17 cellular contexts compared by ENCODE assay signal in the genomic region with DNA sequence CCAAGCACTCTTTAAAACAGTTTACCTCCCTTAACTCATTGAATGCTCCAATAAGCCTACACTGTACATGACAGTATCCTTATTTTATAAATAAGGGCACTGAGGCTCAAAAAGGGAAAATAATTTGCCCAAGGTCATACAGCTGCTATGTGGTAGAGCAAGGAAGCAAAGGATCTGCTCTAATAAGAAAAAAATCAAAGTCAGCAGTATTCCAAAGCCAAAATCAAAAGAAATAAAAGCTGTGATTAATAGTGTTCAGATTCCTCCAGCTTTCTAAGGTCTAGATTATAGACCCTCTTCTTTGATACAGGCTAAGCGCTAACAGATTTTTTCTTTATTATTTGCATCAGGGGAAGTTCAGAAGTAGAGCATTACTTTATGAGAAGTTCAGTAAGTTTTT. TPM values are rescaled to one million over a fixed set of nuclear protein-coding genes. Genes with fewer than 3 reads are reported as not detected.
"Had no signal": no experiment of that assay in that cellular context is flagged by ENCODE, and none has a peak within 500 bp of the region (broad histone marks: within the 10 kb centered on the region; RNA-seq: fewer than 3 reads in every experiment).

No MANE protein-coding gene starts in this region.

- FAIRE-seq: HTR-8/SVneo had no signal

- H3K9me3 ChIP-seq: Peyer's patch, SJSA1, SK-N-SH had no signal

- H3K4me2 ChIP-seq: KMS-11, PC-9, SK-N-SH had no signal

- H3K4me1 ChIP-seq: Peyer's patch, SJSA1 had no signal

- H3K36me3 ChIP-seq: Peyer's patch, SJSA1 had no signal

- H3K4me3 ChIP-seq: PC-9, Peyer's patch, SJSA1 had no signal

- H3K27me3 ChIP-seq: Peyer's patch had no signal

- H3K9ac ChIP-seq: KMS-11, SK-N-SH had no signal

- H2AFZ ChIP-seq: PC-9 had no signal

- DNase-seq: NCI-H1048; NCI-H524 treated with DMSO at 0.1 percent for 48 hours; NK-92 treated with Interleukin-12 subunit alpha and Interleukin-12 subunit beta, amount 100 ng/mL, for 24 hours; Right ventricle myocardium superior; SIG-M5; SW 1271 had no signal

- H3K27ac ChIP-seq: HL-60, KMS-11, PC-9, Peyer's patch, SJSA1 had no signal

RNA-seq across cellular contexts. Expression of a gene that starts 39.3 kb away (rescaled TPM):
- total RNA-seq: LHCN-M2, MCF 10A, OCI-LY7, PC-9, RPMI7951, SJSA1 had no signal
- polyA plus RNA-seq: SK-N-SH had no signal
